Comparison of ENCODE assay signal across 15 cellular contexts in genomic region chr17:57923182-57923872, GRCh38. TPM values are rescaled to one million over a fixed set of nuclear protein-coding genes. Genes with fewer than 3 reads are reported as not detected.
DNase-seq lines count a peak whose midpoint lies in the region; TF ChIP-seq lines count a peak whose summit lies in the region.
"Had no signal": no experiment of that assay in that cellular context is flagged by ENCODE, and none has a peak within 500 bp of the region (broad histone marks: within the 10 kb centered on the region; RNA-seq: fewer than 3 reads in every experiment).

No MANE protein-coding gene starts in this region.

- peaks cover 90% of the 10 kb centered on the region for H3K4me1 Mint-ChIP-seq in brain
- peaks cover 84% of the 10 kb centered on the region for H3K4me1 Mint-ChIP-seq in nephron
- H3K4me1 Mint-ChIP-seq in HFFc6 (ENCODE audit: low read depth): peaks cover 40% of the 10 kb centered on the region
- H3K4me1 Mint-ChIP-seq in activated T-helper 1 cell treated with anti-CD3 and anti-CD28 coated beads, Interleukin-12 subunit alpha, Interleukin-12 subunit beta, Interleukin-2, Interleukin-4 antibody, amounts not matched to agents 30 ng/mL and 10 ng/mL and 1 ng/mL, durations not matched to agents 14 hours and 24 hours and 36 hours (ENCODE audit: low read depth): no peaks in the 10 kb centered on the region

- no peak for TF ChIP-seq RAD21 in Ishikawa (IDR thresholded peaks at IDR 0.05; ENCODE audit: low read depth)

- no peaks in the 10 kb centered on the region for H3K27me3 ChIP-seq in stomach smooth muscle (ENCODE audit: control insufficient read depth in 1 of 2, insufficient read depth in 2 of 2, low read length in 2 of 2)

- no peaks in the 10 kb centered on the region for H3K9me3 Mint-ChIP-seq in brain
- no peaks in the 10 kb centered on the region for H3K9me3 Mint-ChIP-seq in nephron
- no peaks in the 10 kb centered on the region for H3K9me3 Mint-ChIP-seq in HFFc6
- H3K9me3 Mint-ChIP-seq in activated T-helper 1 cell treated with anti-CD3 and anti-CD28 coated beads, Interleukin-12 subunit alpha, Interleukin-12 subunit beta, Interleukin-2, Interleukin-4 antibody, amounts not matched to agents 30 ng/mL and 10 ng/mL and 1 ng/mL, durations not matched to agents 14 hours and 24 hours and 36 hours: no peaks in the 10 kb centered on the region
- H3K9me3 Mint-ChIP-seq: H9 had no signal

- TF ChIP-seq CTCF in brain (conservative IDR thresholded peaks at IDR 0.05) (no peak), nephron (IDR thresholded peaks at IDR 0.05; ENCODE audit: unreplicated experiment in 3 of 3) (no peak), HFFc6 (IDR thresholded peaks at IDR 0.05) (no peak)

- H3K4me1 ChIP-seq in stomach smooth muscle (ENCODE audit: control insufficient read depth, insufficient read depth, low read length): peaks cover 89% of the 10 kb centered on the region

- DNase-seq in HFFc6 (no peak), NCI-H2081 treated with DMSO at 0.1 percent for 48 hours (lab: John Stamatoyannopoulos, UW) (no peak), COR-L47 (lab: John Stamatoyannopoulos, UW) (no peak)
- DNase-seq in activated T-helper 1 cell treated with anti-CD3 and anti-CD28 coated beads, Interleukin-12 subunit alpha, Interleukin-12 subunit beta, Interleukin-2, Interleukin-4 antibody, amounts not matched to agents 30 ng/mL and 10 ng/mL and 1 ng/mL, durations not matched to agents 14 hours and 24 hours and 36 hours (ENCODE audit: low spot score): no peak
- DNase-seq: DMS 273 treated with DMSO at 0.1 percent for 48 hours, H9, NCI-H146, NCI-H345, NCI-H526 treated with DMSO at 0.1 percent for 48 hours had no signal

- H3K4me3 Mint-ChIP-seq in brain (no peak overlapping the region), nephron (no peak overlapping the region), HFFc6 (no peak overlapping the region)
- H3K4me3 Mint-ChIP-seq in activated T-helper 1 cell treated with anti-CD3 and anti-CD28 coated beads, Interleukin-12 subunit alpha, Interleukin-12 subunit beta, Interleukin-2, Interleukin-4 antibody, amounts not matched to agents 30 ng/mL and 10 ng/mL and 1 ng/mL, durations not matched to agents 14 hours and 24 hours and 36 hours: no peak overlapping the region
- H3K4me3 Mint-ChIP-seq: B cell had no signal

- H3K4me3 ChIP-seq in stomach smooth muscle (ENCODE audit: low read length in 2 of 2): no peak overlapping the region
- H3K4me3 ChIP-seq: K562 had no signal

- TF ChIP-seq EP300 in Ishikawa (IDR thresholded peaks at IDR 0.05; ENCODE audit: borderline replicate concordance): peak; percentile 80; the same call in 1 of the 2 replicates

- H3K36me3 ChIP-seq in stomach smooth muscle (ENCODE audit: control insufficient read depth in 2 of 2, insufficient read depth in 2 of 2, low read length in 2 of 2): peaks cover 0 to 2% of the 10 kb centered on the region in 2 donors

- H3K36me3 Mint-ChIP-seq in brain (peaks cover 5% of the 10 kb centered on the region), nephron (ENCODE audit: low read depth) (no peaks in the 10 kb centered on the region), HFFc6 (ENCODE audit: low read depth) (peaks cover 12% of the 10 kb centered on the region; the same call in 1 of the 2 replicates)
- H3K36me3 Mint-ChIP-seq in activated T-helper 1 cell treated with anti-CD3 and anti-CD28 coated beads, Interleukin-12 subunit alpha, Interleukin-12 subunit beta, Interleukin-2, Interleukin-4 antibody, amounts not matched to agents 30 ng/mL and 10 ng/mL and 1 ng/mL, durations not matched to agents 14 hours and 24 hours and 36 hours (ENCODE audit: low read depth): no peaks in the 10 kb centered on the region

- H3K27ac Mint-ChIP-seq in brain (peak overlapping the region; percentile 30 to 99 (median 56)), nephron (peak overlapping the region; percentile 33 to 98 (median 54)), HFFc6 (no peak overlapping the region)
- no peak overlapping the region for H3K27ac Mint-ChIP-seq in activated T-helper 1 cell treated with anti-CD3 and anti-CD28 coated beads, Interleukin-12 subunit alpha, Interleukin-12 subunit beta, Interleukin-2, Interleukin-4 antibody, amounts not matched to agents 30 ng/mL and 10 ng/mL and 1 ng/mL, durations not matched to agents 14 hours and 24 hours and 36 hours
- H3K27ac Mint-ChIP-seq: B cell, H9 had no signal

- no peaks in the 10 kb centered on the region for H3K9me3 ChIP-seq in stomach smooth muscle (ENCODE audit: control insufficient read depth in 2 of 2, low read length in 2 of 2)

- H3K27ac ChIP-seq in stomach smooth muscle (ENCODE audit: low read length): peak overlapping the region; percentile 98

- H3K27me3 Mint-ChIP-seq in brain: no peaks in the 10 kb centered on the region
- H3K27me3 Mint-ChIP-seq in nephron (ENCODE audit: low read depth): no peaks in the 10 kb centered on the region
- H3K27me3 Mint-ChIP-seq in HFFc6 (ENCODE audit: insufficient read depth): no peaks in the 10 kb centered on the region; the same call in none of the 2 replicates
- H3K27me3 Mint-ChIP-seq in activated T-helper 1 cell treated with anti-CD3 and anti-CD28 coated beads, Interleukin-12 subunit alpha, Interleukin-12 subunit beta, Interleukin-2, Interleukin-4 antibody, amounts not matched to agents 30 ng/mL and 10 ng/mL and 1 ng/mL, durations not matched to agents 14 hours and 24 hours and 36 hours (ENCODE audit: insufficient read depth): peaks cover 30% of the 10 kb centered on the region

- H3K9ac ChIP-seq in stomach smooth muscle (ENCODE audit: low read length in 2 of 2): no peak overlapping the region

- intact Hi-C loops in activated T-helper 1 cell treated with anti-CD3 and anti-CD28 coated beads, Interleukin-12 subunit alpha, Interleukin-12 subunit beta, Interleukin-2, Interleukin-4 antibody, amounts not matched to agents 30 ng/mL and 10 ng/mL and 1 ng/mL, durations not matched to agents 14 hours and 24 hours and 36 hours (cut with micrococcal nuclease): no loop called here

TF ChIP-seq in Ishikawa, 13 proteins besides CTCF, POLR2A, EP300 and RAD21:
- TF ChIP-seq EGR1 (IDR thresholded peaks at IDR 0.05): no peak
- peak; percentile 76 for TF ChIP-seq NFIC (IDR thresholded peaks at IDR 0.05)
- peak; percentile 40 for TF ChIP-seq TEAD4 (IDR thresholded peaks at IDR 0.05)
- no peak for TF ChIP-seq MAX (IDR thresholded peaks at IDR 0.05)
- TF ChIP-seq REST (IDR thresholded peaks at IDR 0.05; ENCODE audit: low read depth): no peak
- TF ChIP-seq ZBTB7A (IDR thresholded peaks at IDR 0.05; ENCODE audit: low read depth): no peak
- TF ChIP-seq FOXM1 (IDR thresholded peaks at IDR 0.05; ENCODE audit: borderline replicate concordance, low read depth): peak; percentile 67; the same call in 1 of the 2 replicates
- TF ChIP-seq, protein P1, sequence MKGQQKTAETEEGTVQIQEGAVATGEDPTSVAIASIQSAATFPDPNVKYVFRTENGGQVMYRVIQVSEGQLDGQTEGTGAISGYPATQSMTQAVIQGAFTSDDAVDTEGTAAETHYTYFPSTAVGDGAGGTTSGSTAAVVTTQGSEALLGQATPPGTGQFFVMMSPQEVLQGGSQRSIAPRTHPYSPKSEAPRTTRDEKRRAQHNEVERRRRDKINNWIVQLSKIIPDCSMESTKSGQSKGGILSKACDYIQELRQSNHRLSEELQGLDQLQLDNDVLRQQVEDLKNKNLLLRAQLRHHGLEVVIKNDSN (IDR thresholded peaks at IDR 0.05): no peak
- peak; percentile 72 for TF ChIP-seq TCF12 (IDR thresholded peaks at IDR 0.05; ENCODE audit: low read depth)
- TF ChIP-seq CEBPB (IDR thresholded peaks at IDR 0.05): no peak
- TF ChIP-seq YY1 (IDR thresholded peaks at IDR 0.05; ENCODE audit: low read depth): no peak
- TF ChIP-seq TAF1 (IDR thresholded peaks at IDR 0.05; ENCODE audit: low read depth): no peak
- TF ChIP-seq CREB1 (IDR thresholded peaks at IDR 0.05; ENCODE audit: low read depth): no peak
TF ChIP-seq in Ishikawa: peak in this region for 4.

RNA-seq across cellular contexts. Expression of gene CUEDC1, which starts 31.9 kb away (rescaled TPM):
- 97.8 TPM for polyA plus RNA-seq in brain (ENCODE audit: insufficient read depth, low read depth, low replicate concordance)
- total RNA-seq in HFFc6 (2021; fragmentation: NEBNext Ultra II Directional; extraction: Animal tissue kit (Norgen Biotek cat#: 25700)): 10 to 100 TPM; 34.0 to 41.0 (median 34.9) TPM
- 0.37 TPM in 1 of 2 replicates, not detected in the other for total RNA-seq in activated T-helper 1 cell treated with anti-CD3 and anti-CD28 coated beads, Interleukin-12 subunit alpha, Interleukin-12 subunit beta, Interleukin-2, Interleukin-4 antibody, amounts not matched to agents 30 ng/mL and 10 ng/mL and 1 ng/mL, durations not matched to agents 14 hours and 24 hours and 36 hours
- total RNA-seq: B cell had no signal

Comparison
In these comparisons a context has a peak if more than half of its experiments do, and no peak if none do; other contexts are left out.
1. H3K27ac Mint-ChIP-seq: peak in brain (5 of 5) and nephron (3 of 3); none in HFFc6 (single experiment) and activated T-helper 1 cell treated with anti-CD3 and anti-CD28 coated beads, Interleukin-12 subunit alpha, Interleukin-12 subunit beta, Interleukin-2, Interleukin-4 antibody, amounts not matched to agents 30 ng/mL and 10 ng/mL and 1 ng/mL, durations not matched to agents 14 hours and 24 hours and 36 hours (single experiment).
2. RNA of gene CUEDC1, which starts 31.9 kb away (total RNA-seq): 34.0 to 41.0 TPM in HFFc6; 0.37 TPM in activated T-helper 1 cell treated with anti-CD3 and anti-CD28 coated beads, Interleukin-12 subunit alpha, Interleukin-12 subunit beta, Interleukin-2, Interleukin-4 antibody, amounts not matched to agents 30 ng/mL and 10 ng/mL and 1 ng/mL, durations not matched to agents 14 hours and 24 hours and 36 hours; every median in the first group is over 10 times any median in the second.